13 cellular contexts compared by ENCODE assay signal in the genomic region with DNA sequence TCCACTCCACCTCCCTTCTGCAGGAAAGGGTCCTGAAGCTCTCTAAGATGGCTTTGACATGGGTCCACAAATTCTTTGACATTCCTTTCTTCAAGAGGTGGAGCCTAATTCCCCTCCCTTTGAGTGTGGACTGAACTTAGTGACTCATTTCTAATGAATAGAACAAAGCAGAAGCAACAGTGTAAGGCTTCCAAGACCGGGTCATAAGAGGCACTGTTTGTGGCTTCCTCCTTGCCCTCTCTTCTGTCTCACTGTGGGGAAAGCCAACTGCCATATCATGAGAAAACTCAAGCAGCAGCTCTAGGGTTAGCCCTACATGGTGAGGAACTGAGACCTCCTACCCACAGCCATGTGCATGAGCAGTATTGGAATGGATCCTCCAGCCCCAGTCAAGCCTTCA. TPM values are rescaled to one million over a fixed set of nuclear protein-coding genes. Genes with fewer than 3 reads are reported as not detected.
DNase-seq lines count a peak whose midpoint lies in the region; ATAC-seq and TF ChIP-seq lines count a peak whose summit lies in the region.
"Had no signal": no experiment of that assay in that cellular context is flagged by ENCODE, and none has a peak within 500 bp of the region (broad histone marks: within the 10 kb centered on the region; RNA-seq: fewer than 3 reads in every experiment).

No MANE protein-coding gene starts in this region.

- POLR2A ChIA-PET in IMR-90 (lab: Charles Lee; ENCODE audit: unreplicated experiment): no interaction called here

- peaks cover 3% of the 10 kb centered on the region for H3K79me2 ChIP-seq in osteoblast (ENCODE audit: insufficient read depth, low read length)

- H3K27ac ChIP-seq in IMR-90 (ENCODE audit: insufficient read depth, low read length) (no peak overlapping the region), osteoblast (ENCODE audit: low read depth, low read length) (no peak overlapping the region)
- H3K27ac ChIP-seq: left lung had no signal

- no peaks in the 10 kb centered on the region for H3K27me3 ChIP-seq in IMR-90 (ENCODE audit: control insufficient read depth, insufficient read depth, low read length)
- no peaks in the 10 kb centered on the region for H3K27me3 ChIP-seq in osteoblast (ENCODE audit: insufficient read depth, low read length)
- H3K27me3 ChIP-seq: left lung had no signal

- peaks cover 13% of the 10 kb centered on the region for H3K36me3 ChIP-seq in IMR-90 (ENCODE audit: control insufficient read depth, insufficient read depth, low read length)
- peaks cover 7% of the 10 kb centered on the region for H3K36me3 ChIP-seq in osteoblast (ENCODE audit: insufficient read depth, low read length)

- no peak overlapping the region for H4K91ac ChIP-seq in IMR-90 (ENCODE audit: insufficient read depth, low read depth, low read length)

- H3K9me3 ChIP-seq in IMR-90 (ENCODE audit: control insufficient read depth, insufficient read depth, low read length): peaks cover 3% of the 10 kb centered on the region; the same call in 1 of the 2 replicates
- H3K9me3 ChIP-seq in osteoblast (ENCODE audit: low read depth, low read length): no peaks in the 10 kb centered on the region
- H3K9me3 ChIP-seq: left lung had no signal

- H3K9ac ChIP-seq in IMR-90 (ENCODE audit: low read depth, low read length): no peak overlapping the region

- WGBS in IMR-90 (ENCODE audit: extremely low coverage in 2 of 2, insufficient read length in 1 of 2), 2 experiments: no CpG with 5 or more reads among the region's 1 CpG

- ATAC-seq in IMR-90 (ENCODE audit: low read depth) (peak; percentile 41), GM18511 (IDR thresholded peaks at IDR 0.05; ENCODE audit: unreplicated experiment) (no peak), HG02763 (IDR thresholded peaks at IDR 0.05; ENCODE audit: unreplicated experiment) (no peak)
- ATAC-seq: effector memory CD8-positive, alpha-beta T cell; left lung; T-cell had no signal

- H2BK20ac ChIP-seq in IMR-90 (ENCODE audit: low read depth, low read length): no peak overlapping the region

- H3K79me1 ChIP-seq in IMR-90 (ENCODE audit: low read depth in 1 of 2, low read length in 2 of 2): peaks cover 6 to 22% of the 10 kb centered on the region in 2 experiments

- H3K4ac ChIP-seq in IMR-90 (ENCODE audit: low read depth, low read length): no peak overlapping the region

- no peak overlapping the region for H3K56ac ChIP-seq in IMR-90 (ENCODE audit: extremely low read depth, insufficient read depth, low read length)

- H3K4me3 ChIP-seq in IMR-90 (ENCODE audit: insufficient read depth, low read depth, low read length) (no peak overlapping the region), choroid plexus epithelial cell (ENCODE audit: low read depth, low read length) (no peak overlapping the region), osteoblast (ENCODE audit: insufficient read depth, low read length) (no peak overlapping the region)
- H3K4me3 ChIP-seq: left lung had no signal

- DNase-seq in IMR-90 (peak; percentile 36), RPMI7951 (ENCODE audit: low read depth) (peak; percentile 40), choroid plexus epithelial cell (ENCODE audit: low read depth) (peak; percentile 75), osteoblast (ENCODE audit: insufficient read length, low spot score, missing footprints) (peak; percentile 55), SW 1271 (lab: John Stamatoyannopoulos, UW) (no peak)
- DNase-seq: activated CD4-positive, alpha-beta T cell treated with anti-CD3 and anti-CD28 coated beads, Interleukin-2, amount 10 ng/mL, durations not matched to agents 24 days and 14 days; CD4-positive, alpha-beta T cell; effector memory CD8-positive, alpha-beta T cell; GDM1; left lung; T-cell had no signal

- CTCF ChIA-PET in IMR-90 (lab: Yijun Ruan, JAX): interaction anchor here (0.5 kb wide), 1 partner anchor 77 kb away, joined by 3 read pairs; no protein-coding TSS in a partner anchor

- dilution Hi-C loops in IMR-90 (cut with HindIII; ENCODE audit: low sequenced_read_pairs, unreplicated experiment): no loop called here

- TF ChIP-seq RAD21 in IMR-90 (IDR thresholded peaks at IDR 0.05; ENCODE audit: low read length): no peak

- H3K18ac ChIP-seq in IMR-90 (ENCODE audit: low read depth, low read length): no peak overlapping the region

- H2AFZ ChIP-seq in IMR-90 (replicated peaks; ENCODE audit: low read length, poor library complexity): no peak overlapping the region
- H2AFZ ChIP-seq in osteoblast (ENCODE audit: low read length): no peak overlapping the region

- no peak overlapping the region for H4K8ac ChIP-seq in IMR-90 (ENCODE audit: low read depth in 2 of 2, low read length in 2 of 2)

- no peak overlapping the region for H4K5ac ChIP-seq in IMR-90 (ENCODE audit: low read depth, low read length)

- no peak overlapping the region for H2BK120ac ChIP-seq in IMR-90 (ENCODE audit: low read depth, low read length)

- in situ Hi-C loops in IMR-90 (cut with MboI; ENCODE audit: low sequenced_read_pairs): no loop called here

- TF ChIP-seq POLR2A in IMR-90 (IDR thresholded peaks at IDR 0.05; ENCODE audit: low read depth, low read length): no peak

- no TSS peak for BruUV-seq in IMR-90 (replicated peaks; lab: Mats Ljungman, UMichigan)

- H3K4me1 ChIP-seq in IMR-90 (ENCODE audit: control insufficient read depth, insufficient read depth, low read length) (peaks cover 7% of the 10 kb centered on the region), osteoblast (ENCODE audit: insufficient read depth, low read length) (peaks cover 5% of the 10 kb centered on the region)

- no peaks in the 10 kb centered on the region for H4K20me1 ChIP-seq in IMR-90 (ENCODE audit: insufficient read depth, low read length)
- H4K20me1 ChIP-seq in osteoblast (ENCODE audit: insufficient read depth, low read length): no peaks in the 10 kb centered on the region

- H2BK15ac ChIP-seq in IMR-90 (ENCODE audit: low read depth, low read length): no peak overlapping the region

- H2AK5ac ChIP-seq in IMR-90 (ENCODE audit: low read depth, low read length): no peak overlapping the region

- H2BK5ac ChIP-seq in IMR-90 (ENCODE audit: low read depth, low read length, poor library complexity, severe bottlenecking): no peak overlapping the region

- H3K14ac ChIP-seq in IMR-90 (replicated peaks; ENCODE audit: low read depth, low read length): no peak overlapping the region

- no peak overlapping the region for H3K23ac ChIP-seq in IMR-90 (ENCODE audit: low read depth, low read length)

- peaks cover 7% of the 10 kb centered on the region; the same call in 1 of the 2 replicates for H3K9me1 ChIP-seq in IMR-90 (ENCODE audit: insufficient read depth, low read length)

- H3K4me2 ChIP-seq in IMR-90 (ENCODE audit: low read depth, low read length): no peak overlapping the region
- H3K4me2 ChIP-seq in osteoblast (ENCODE audit: insufficient read depth, low read length): no peak overlapping the region

- H2AK9ac ChIP-seq in IMR-90 (replicated peaks; ENCODE audit: low read depth, low read length, poor library complexity): no peak overlapping the region

- TF ChIP-seq CTCF in IMR-90 (conservative IDR thresholded peaks at IDR 0.05; ENCODE audit: low read depth, low read length) (no peak), choroid plexus epithelial cell (conservative IDR thresholded peaks at IDR 0.05; ENCODE audit: low read depth, low read length) (no peak), osteoblast (IDR thresholded peaks at IDR 0.05; ENCODE audit: extremely low read depth, low read depth, low read length) (no peak)

- intact Hi-C loops in IMR-90 (cut with micrococcal nuclease): no loop called here

TF ChIP-seq in IMR-90, 13 proteins besides CTCF, POLR2A, EP300 and RAD21:
- TF ChIP-seq MXI1 (IDR thresholded peaks at IDR 0.05; ENCODE audit: borderline replicate concordance, low read depth, low read length) (no peak), CEBPB (IDR thresholded peaks at IDR 0.05; ENCODE audit: low read depth, low read length) (no peak), NFE2L2 (IDR thresholded peaks at IDR 0.05; ENCODE audit: low read depth, low read length) (no peak), MAZ (IDR thresholded peaks at IDR 0.05; ENCODE audit: borderline replicate concordance, low read depth, low read length) (no peak), CHD1 (IDR thresholded peaks at IDR 0.05; ENCODE audit: low read depth, low read length) (no peak), SMC3 (IDR thresholded peaks at IDR 0.05; ENCODE audit: low read depth, low read length) (no peak), BHLHE40 (IDR thresholded peaks at IDR 0.05; ENCODE audit: low read depth, low read length) (no peak), RCOR1 (IDR thresholded peaks at IDR 0.05; ENCODE audit: insufficient replicate concordance, low read length) (no peak)
- TF ChIP-seq, protein P1, sequence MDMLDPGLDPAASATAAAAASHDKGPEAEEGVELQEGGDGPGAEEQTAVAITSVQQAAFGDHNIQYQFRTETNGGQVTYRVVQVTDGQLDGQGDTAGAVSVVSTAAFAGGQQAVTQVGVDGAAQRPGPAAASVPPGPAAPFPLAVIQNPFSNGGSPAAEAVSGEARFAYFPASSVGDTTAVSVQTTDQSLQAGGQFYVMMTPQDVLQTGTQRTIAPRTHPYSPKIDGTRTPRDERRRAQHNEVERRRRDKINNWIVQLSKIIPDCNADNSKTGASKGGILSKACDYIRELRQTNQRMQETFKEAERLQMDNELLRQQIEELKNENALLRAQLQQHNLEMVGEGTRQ (IDR thresholded peaks at IDR 0.05; ENCODE audit: low read depth, low read length): no peak
- TF ChIP-seq, protein P2, sequence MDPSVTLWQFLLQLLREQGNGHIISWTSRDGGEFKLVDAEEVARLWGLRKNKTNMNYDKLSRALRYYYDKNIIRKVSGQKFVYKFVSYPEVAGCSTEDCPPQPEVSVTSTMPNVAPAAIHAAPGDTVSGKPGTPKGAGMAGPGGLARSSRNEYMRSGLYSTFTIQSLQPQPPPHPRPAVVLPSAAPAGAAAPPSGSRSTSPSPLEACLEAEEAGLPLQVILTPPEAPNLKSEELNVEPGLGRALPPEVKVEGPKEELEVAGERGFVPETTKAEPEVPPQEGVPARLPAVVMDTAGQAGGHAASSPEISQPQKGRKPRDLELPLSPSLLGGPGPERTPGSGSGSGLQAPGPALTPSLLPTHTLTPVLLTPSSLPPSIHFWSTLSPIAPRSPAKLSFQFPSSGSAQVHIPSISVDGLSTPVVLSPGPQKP (IDR thresholded peaks at IDR 0.05; ENCODE audit: borderline replicate concordance, low read depth, low read length): no peak

RNA-seq across cellular contexts. Expression of a gene that starts 5.9 kb away (rescaled TPM):
- total RNA-seq in IMR-90 (2012; rRNA removed): 22.2 and 28.1 TPM in 2 replicates
- polyA plus RNA-seq in IMR-90 (2012; rRNA removed): 21.7 and 23.9 TPM in 2 replicates
- 12.6 and 19.7 TPM in 2 replicates for polyA plus RNA-seq in IMR-90 (2012; cell fraction: cytosol; rRNA removed)
- 28.7 and 68.1 TPM in 2 replicates for polyA plus RNA-seq in IMR-90 (2012; cell fraction: nucleus; rRNA removed; ENCODE audit: low replicate concordance)
- total RNA-seq in RPMI7951 (2014; rRNA removed; shearing (Covaris generic)): 26.7 and 29.0 TPM in 2 replicates
- 14.4 and 16.6 TPM in 2 replicates for total RNA-seq in osteoblast

RNA-seq across cellular contexts. Expression of a gene that starts 36.3 kb away (rescaled TPM):
- total RNA-seq in IMR-90 (2012; rRNA removed): 13.3 and 15.4 TPM in 2 replicates
- polyA plus RNA-seq in IMR-90 (2012; rRNA removed): 10.6 and 12.1 TPM in 2 replicates
- 9.5 and 14.6 TPM in 2 replicates for polyA plus RNA-seq in IMR-90 (2012; cell fraction: cytosol; rRNA removed)
- polyA plus RNA-seq in IMR-90 (2012; cell fraction: nucleus; rRNA removed; ENCODE audit: low replicate concordance): 5.9 and 10.1 TPM in 2 replicates
- total RNA-seq in RPMI7951 (2014; rRNA removed; shearing (Covaris generic)): 45.1 and 48.4 TPM in 2 replicates
- total RNA-seq in osteoblast: 27.1 and 27.5 TPM in 2 replicates

Comparison
In these comparisons a context has a peak if more than half of its experiments do, and no peak if none do; other contexts are left out.
1. DNase-seq: peak in IMR-90 (single experiment), RPMI7951 (single experiment), choroid plexus epithelial cell (single experiment) and osteoblast (single experiment); none in SW 1271 (0 of 2).